Comparison of ENCODE assay signal across 13 cellular contexts in genomic region chr2:236642125-236642524, GRCh38.
DNase-seq lines count a peak whose midpoint lies in the region; ATAC-seq and TF ChIP-seq lines count a peak whose summit lies in the region.
"Had no signal": no experiment of that assay in that cellular context is flagged by ENCODE, and none has a peak within 500 bp of the region (broad histone marks: within the 10 kb centered on the region; RNA-seq: fewer than 3 reads in every experiment).

No MANE protein-coding gene starts in this region.

- H4K20me1 ChIP-seq in GM23248 (ENCODE audit: insufficient read depth) (no peaks in the 10 kb centered on the region), hepatocyte (ENCODE audit: insufficient read depth, poor library complexity, severe bottlenecking) (no peaks in the 10 kb centered on the region)

- H2AFZ ChIP-seq in GM23248 (peak overlapping the region; percentile 39), hepatocyte (no peak overlapping the region)

- no peaks in the 10 kb centered on the region for H3K9me3 ChIP-seq in GM23248 (ENCODE audit: low read depth)
- H3K9me3 ChIP-seq in hepatocyte (ENCODE audit: low read depth) = no peaks in the 10 kb centered on the region
- peaks cover 3 to 14% (median 9%) of the 10 kb centered on the region in 3 donors for H3K9me3 ChIP-seq in skeletal muscle tissue (ENCODE audit: control insufficient read depth in 3 of 3, low read length in 3 of 3)
- H3K9me3 ChIP-seq: right lobe of liver had no signal

- in situ Hi-C loops in GM23248 (cut with MboI) = no loop called here

- DNase-seq in GM23248 (peak; percentile 58), dedifferentiated amniotic fluid mesenchymal stem cell (ENCODE audit: extremely low spot score) (peak; percentile 23), hepatocyte (ENCODE audit: low spot score) (no peak), NCI-H345 (lab: John Stamatoyannopoulos, UW) (no peak)
- DNase-seq in activated effector memory CD4-positive, alpha-beta T cell treated with anti-CD3 and anti-CD28 coated beads, Interleukin-2, amount 50 U/mL, for 16 hours = no peak
- DNase-seq: activated naive CD8-positive, alpha-beta T cell treated with anti-CD3 and anti-CD28 coated beads, Interleukin-2, amount 50 U/mL, for 24 hours; effector memory CD4-positive, alpha-beta T cell; NCI-H1105 treated with DMSO at 0.1 percent for 48 hours; NCI-H774 had no signal

- H3K79me2 ChIP-seq in GM23248 (ENCODE audit: insufficient read depth) (no peaks in the 10 kb centered on the region), hepatocyte (no peaks in the 10 kb centered on the region)

- H3K9me2 ChIP-seq in GM23248 (ENCODE audit: insufficient read depth) (no peaks in the 10 kb centered on the region), hepatocyte (replicated peaks; ENCODE audit: insufficient read depth) (no peaks in the 10 kb centered on the region)

- H3K27ac ChIP-seq in GM23248 (peak overlapping the region; percentile 98), hepatocyte (peak overlapping the region; percentile 92), skeletal muscle tissue (ENCODE audit: low read depth, low read length) (peak overlapping the region; percentile 79)
- H3K27ac ChIP-seq: right lobe of liver had no signal

- WGBS in GM23248 (ENCODE audit: low coverage in 1 of 2, low lambda C conversion rate in 2 of 2, missing lambda C conversion rate in 2 of 2), 2 experiments = 9 to 11% methylated on average over 4 of the region's 4 CpGs
- 76% methylated on average over 4 of the region's 4 CpGs for WGBS in hepatocyte (ENCODE audit: low lambda C conversion rate, missing lambda C conversion rate)

- H3K36me3 ChIP-seq in GM23248 (ENCODE audit: low read depth) (no peaks in the 10 kb centered on the region), hepatocyte (replicated peaks; ENCODE audit: insufficient read depth, low read depth) (no peaks in the 10 kb centered on the region), skeletal muscle tissue (ENCODE audit: control insufficient read depth in 3 of 3, insufficient read depth in 3 of 3, low read length in 3 of 3) (no peaks in the 10 kb centered on the region)
- H3K36me3 ChIP-seq: right lobe of liver had no signal

- ATAC-seq in GM19328 (IDR thresholded peaks at IDR 0.05; ENCODE audit: unreplicated experiment) (no peak), HG03457 (IDR thresholded peaks at IDR 0.05; ENCODE audit: unreplicated experiment) (no peak)
- ATAC-seq: activated naive CD8-positive, alpha-beta T cell treated with anti-CD3 and anti-CD28 coated beads, Interleukin-2, amount 50 U/mL, for 24 hours had no signal

- H3K4me2 ChIP-seq in GM23248 (ENCODE audit: unreplicated experiment) (peak overlapping the region; percentile 48), hepatocyte (peak overlapping the region; percentile 18)

- peaks cover 19% of the 10 kb centered on the region for H3F3A ChIP-seq in GM23248 (ENCODE audit: insufficient read depth)

- H3K27me3 ChIP-seq in GM23248 (replicated peaks; ENCODE audit: insufficient read depth) (no peaks in the 10 kb centered on the region), hepatocyte (no peaks in the 10 kb centered on the region), skeletal muscle tissue (ENCODE audit: control insufficient read depth in 3 of 3, insufficient read depth in 3 of 3, low read length in 3 of 3) (peaks cover 0 to 3% (median 0%) of the 10 kb centered on the region in 3 donors)
- H3K27me3 ChIP-seq: right lobe of liver had no signal

- no peak for TF ChIP-seq CTCF in hepatocyte (IDR thresholded peaks at IDR 0.05; ENCODE audit: poor library complexity)

- H3K4me3 ChIP-seq in GM23248 (0 out of 2 replicates have a peak overlapping the region, but pooled peaks have one; percentile 16), hepatocyte (no peak overlapping the region), skeletal muscle tissue (ENCODE audit: low read length in 3 of 3) (no peak overlapping the region)
- H3K4me3 ChIP-seq: right lobe of liver had no signal

- H3K4me1 ChIP-seq in GM23248 (ENCODE audit: insufficient read depth) (peaks cover 21% of the 10 kb centered on the region), hepatocyte (ENCODE audit: insufficient read depth) (peaks cover 18% of the 10 kb centered on the region), skeletal muscle tissue (ENCODE audit: control insufficient read depth in 3 of 3, insufficient read depth in 3 of 3, low read length in 3 of 3) (peaks cover 6 to 15% (median 11%) of the 10 kb centered on the region in 3 donors)
- H3K4me1 ChIP-seq: right lobe of liver had no signal

- H3K9ac ChIP-seq in GM23248 (peak overlapping the region; percentile 67), skeletal muscle tissue (ENCODE audit: low read depth in 1 of 3, low read length in 3 of 3) (peak overlapping the region in 1 of 3 donors; percentile 27)

Comparison
In these comparisons a context has a peak if more than half of its experiments do, and no peak if none do; other contexts are left out.
1. DNase-seq: peak in GM23248 (single experiment) and dedifferentiated amniotic fluid mesenchymal stem cell (single experiment); none in hepatocyte (single experiment), activated effector memory CD4-positive, alpha-beta T cell treated with anti-CD3 and anti-CD28 coated beads, Interleukin-2, amount 50 U/mL, for 16 hours (single experiment) and NCI-H345 (single experiment).
2. Peak in every context shown above with its lines, with median percentiles within 50 percentile points of each other: H3K27ac ChIP-seq.